In the genomic region with DNA sequence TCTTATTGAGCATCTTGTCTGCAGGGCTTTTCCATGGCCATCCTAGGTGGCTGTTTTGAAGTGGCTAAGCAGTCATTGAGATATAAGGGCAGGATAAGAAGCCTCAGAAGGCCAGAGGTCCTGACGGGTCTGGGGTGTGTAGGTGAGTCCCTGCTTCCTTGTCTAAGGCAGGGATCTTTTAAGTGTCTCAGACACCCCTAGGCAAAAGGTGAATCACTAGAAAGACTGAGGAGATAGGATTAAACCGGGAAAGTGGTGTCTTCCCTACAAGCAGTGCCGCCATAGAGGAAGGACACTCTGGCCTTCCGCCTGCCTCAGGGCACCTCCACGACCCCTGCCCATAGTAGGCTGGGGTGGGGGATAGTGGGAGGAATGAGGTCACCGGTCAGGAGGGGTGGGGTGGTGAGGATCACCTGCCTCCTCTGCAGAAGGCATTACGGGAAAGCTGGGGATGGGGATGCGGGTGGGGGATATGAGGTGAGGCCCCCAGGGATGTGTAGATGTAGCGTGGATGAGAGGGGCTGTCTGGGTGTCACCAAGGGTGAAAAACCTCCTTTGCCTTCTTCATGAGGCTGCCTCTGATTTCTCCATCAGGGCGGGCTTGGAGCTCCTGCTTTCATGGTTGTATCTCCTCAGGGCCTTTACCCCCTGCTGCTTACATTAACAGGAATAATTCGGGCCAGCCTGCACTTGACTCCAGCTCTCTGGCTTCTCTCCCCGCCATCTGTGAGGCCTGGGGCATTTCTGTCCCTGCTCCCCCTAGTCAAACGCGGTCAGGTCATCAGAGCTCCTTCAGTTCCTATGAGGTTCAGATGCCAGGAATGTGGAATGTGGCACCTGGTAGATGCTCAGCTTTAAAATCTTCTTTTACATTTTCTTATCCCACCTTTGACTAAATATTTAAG, we compare ENCODE assay signal across 1 cellular context.
TF ChIP-seq lines count a peak whose summit lies in the region.

No MANE protein-coding gene starts in this region.

TF ChIP-seq in H1, 55 proteins besides CTCF, POLR2A, EP300 and RAD21:
- no peak for TF ChIP-seq POU5F1 (IDR thresholded peaks at IDR 0.05; ENCODE audit: low read depth, low read length)
- no peak for TF ChIP-seq HDAC6 (IDR thresholded peaks at IDR 0.05; ENCODE audit: low read depth, low read length)
- no peak for TF ChIP-seq NANOG (IDR thresholded peaks at IDR 0.05; ENCODE audit: insufficient read depth, low read depth, low read length, poor library complexity, severe bottlenecking)
- no peak for TF ChIP-seq CEBPB (IDR thresholded peaks at IDR 0.05; ENCODE audit: low read depth, low read length)
- no peak for TF ChIP-seq TEAD4 (IDR thresholded peaks at IDR 0.05; ENCODE audit: low read depth, low read length)
- no peak for TF ChIP-seq KDM1A (IDR thresholded peaks at IDR 0.05; ENCODE audit: borderline replicate concordance, low read length)
- no peak for TF ChIP-seq ZNF274 (IDR thresholded peaks at IDR 0.05; ENCODE audit: borderline replicate concordance, extremely low read depth, low read length)
- TF ChIP-seq POLR2AphosphoS5 (IDR thresholded peaks at IDR 0.05; ENCODE audit: low read depth, low read length): no peak
- TF ChIP-seq FOSL1 (IDR thresholded peaks at IDR 0.05; ENCODE audit: insufficient read depth, low read depth, low read length): no peak
- no peak for TF ChIP-seq SP1 (IDR thresholded peaks at IDR 0.05; ENCODE audit: low read depth, low read length)
- TF ChIP-seq SIN3A (conservative IDR thresholded peaks at IDR 0.05 in 1 of 2, IDR thresholded peaks at IDR 0.05 in 1 of 2; ENCODE audit: low read depth in 1 of 2, low read length in 2 of 2): no peak
- TF ChIP-seq SAP30 (IDR thresholded peaks at IDR 0.05; ENCODE audit: insufficient read depth, insufficient replicate concordance, low read length): no peak
- no peak for TF ChIP-seq SP4 (IDR thresholded peaks at IDR 0.05; ENCODE audit: low read length)
- TF ChIP-seq, protein P1, sequence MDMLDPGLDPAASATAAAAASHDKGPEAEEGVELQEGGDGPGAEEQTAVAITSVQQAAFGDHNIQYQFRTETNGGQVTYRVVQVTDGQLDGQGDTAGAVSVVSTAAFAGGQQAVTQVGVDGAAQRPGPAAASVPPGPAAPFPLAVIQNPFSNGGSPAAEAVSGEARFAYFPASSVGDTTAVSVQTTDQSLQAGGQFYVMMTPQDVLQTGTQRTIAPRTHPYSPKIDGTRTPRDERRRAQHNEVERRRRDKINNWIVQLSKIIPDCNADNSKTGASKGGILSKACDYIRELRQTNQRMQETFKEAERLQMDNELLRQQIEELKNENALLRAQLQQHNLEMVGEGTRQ (IDR thresholded peaks at IDR 0.05; ENCODE audit: low read length): no peak
- TF ChIP-seq, protein P2, sequence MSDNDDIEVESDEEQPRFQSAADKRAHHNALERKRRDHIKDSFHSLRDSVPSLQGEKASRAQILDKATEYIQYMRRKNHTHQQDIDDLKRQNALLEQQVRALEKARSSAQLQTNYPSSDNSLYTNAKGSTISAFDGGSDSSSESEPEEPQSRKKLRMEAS (IDR thresholded peaks at IDR 0.05): no peak
- no peak for TF ChIP-seq NRF1 (IDR thresholded peaks at IDR 0.05; ENCODE audit: low read depth, low read length)
- TF ChIP-seq GABPA (IDR thresholded peaks at IDR 0.05; ENCODE audit: borderline replicate concordance, insufficient read depth, low read length): no peak
- TF ChIP-seq TCF12 (IDR thresholded peaks at IDR 0.05; ENCODE audit: low read depth, low read length): no peak
- TF ChIP-seq CBX5 (IDR thresholded peaks at IDR 0.05; ENCODE audit: low read depth, low read length): no peak
- no peak for TF ChIP-seq SIX5 (IDR thresholded peaks at IDR 0.05; ENCODE audit: low read depth, low read length)
